ENCODE assay signal across 1 cellular context in the genomic region with DNA sequence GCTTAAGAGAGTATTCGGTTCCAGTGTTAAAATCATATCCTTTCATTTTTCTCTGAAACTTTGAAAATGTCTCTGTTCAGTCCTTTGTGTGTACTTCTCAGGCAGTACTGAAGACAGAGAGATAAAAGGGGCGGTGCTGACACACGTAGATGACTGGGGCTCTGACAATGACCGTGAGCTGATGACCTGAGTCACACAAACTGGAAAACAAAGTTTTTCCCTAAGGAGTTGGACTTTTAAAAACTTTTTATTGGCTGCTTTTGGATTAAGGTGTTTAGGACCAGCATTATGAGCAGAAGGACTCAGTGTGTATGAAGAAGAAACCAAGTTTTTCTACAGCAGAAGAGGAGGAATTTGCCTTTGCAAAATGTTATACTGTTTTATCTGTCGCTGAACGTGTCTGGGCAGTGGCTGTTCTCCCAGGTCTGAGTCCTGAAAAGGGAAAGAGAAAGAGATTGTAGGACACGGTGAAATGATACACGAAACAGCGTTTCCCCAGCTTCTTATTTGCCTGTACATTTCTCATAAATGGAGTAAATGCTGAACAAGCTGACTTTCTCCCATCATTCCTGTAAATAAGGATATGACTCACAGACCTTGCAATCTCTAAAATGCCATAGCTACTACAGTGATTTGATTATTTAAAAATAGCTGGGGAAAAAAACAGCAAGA.
TF ChIP-seq lines count a peak whose summit lies in the region.

No MANE protein-coding gene starts in this region.

TF ChIP-seq in WTC11, 78 proteins besides CTCF, POLR2A, EP300 and RAD21 (continued from another document):
- TF ChIP-seq MLX (CRISPR knock-in tag; IDR thresholded peaks at IDR 0.05) (no peak), JAZF1 (CRISPR knock-in tag; IDR thresholded peaks at IDR 0.05) (no peak), PREB (CRISPR knock-in tag; IDR thresholded peaks at IDR 0.05; ENCODE audit: borderline replicate concordance) (no peak), PRDM15 (CRISPR knock-in tag; IDR thresholded peaks at IDR 0.05) (no peak)
- TF ChIP-seq, protein P1, sequence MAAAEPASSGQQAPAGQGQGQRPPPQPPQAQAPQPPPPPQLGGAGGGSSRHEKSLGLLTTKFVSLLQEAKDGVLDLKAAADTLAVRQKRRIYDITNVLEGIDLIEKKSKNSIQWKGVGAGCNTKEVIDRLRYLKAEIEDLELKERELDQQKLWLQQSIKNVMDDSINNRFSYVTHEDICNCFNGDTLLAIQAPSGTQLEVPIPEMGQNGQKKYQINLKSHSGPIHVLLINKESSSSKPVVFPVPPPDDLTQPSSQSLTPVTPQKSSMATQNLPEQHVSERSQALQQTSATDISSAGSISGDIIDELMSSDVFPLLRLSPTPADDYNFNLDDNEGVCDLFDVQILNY (CRISPR knock-in tag; IDR thresholded peaks at IDR 0.05) = no peak
